In the genomic region with DNA sequence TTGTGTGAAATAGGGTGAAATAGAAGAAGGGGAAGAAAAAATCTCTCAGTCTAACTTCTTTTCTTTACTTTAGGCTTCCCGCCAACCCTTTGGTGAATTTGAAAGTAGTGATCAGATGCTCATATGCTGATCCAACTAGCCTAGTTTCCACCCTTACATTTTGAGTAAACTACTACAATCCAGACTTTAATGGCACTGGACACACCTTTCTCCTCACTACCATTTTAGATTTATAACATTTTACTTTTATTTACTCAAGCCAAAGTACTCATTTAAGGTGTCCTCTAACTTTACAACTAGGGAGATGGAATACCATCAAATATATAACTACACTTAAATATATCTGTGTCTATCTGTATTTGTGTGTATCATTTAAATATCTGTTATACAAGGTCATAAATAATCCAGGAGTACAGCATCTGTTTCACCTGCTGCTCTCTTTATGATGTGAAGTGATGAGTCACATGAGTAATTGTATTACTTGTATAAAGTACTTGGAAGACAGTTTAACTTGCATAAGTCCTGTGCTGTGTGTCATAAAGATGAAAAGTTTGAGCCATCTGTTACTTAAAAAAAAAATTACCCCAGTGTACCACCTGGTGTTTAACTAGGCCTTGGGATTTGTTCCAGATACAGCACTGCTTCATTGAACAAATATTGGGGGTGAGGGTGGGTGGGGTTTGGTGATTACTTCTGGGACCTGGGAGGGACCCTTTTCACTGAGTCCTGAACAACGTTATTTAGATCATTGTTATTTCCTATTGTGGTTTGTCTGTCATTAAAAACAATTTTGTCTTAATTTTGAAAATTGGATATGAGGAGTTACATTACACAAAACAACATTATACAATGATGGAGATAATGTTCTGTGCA, we compare ENCODE assay signal across 1 cellular context.
TF ChIP-seq lines count a peak whose summit lies in the region.

No MANE protein-coding gene starts in this region.

TF ChIP-seq in HEK293, 187 proteins besides CTCF, POLR2A, EP300 and RAD21 (continued from another document and continues in another):
- TF ChIP-seq, protein P1, sequence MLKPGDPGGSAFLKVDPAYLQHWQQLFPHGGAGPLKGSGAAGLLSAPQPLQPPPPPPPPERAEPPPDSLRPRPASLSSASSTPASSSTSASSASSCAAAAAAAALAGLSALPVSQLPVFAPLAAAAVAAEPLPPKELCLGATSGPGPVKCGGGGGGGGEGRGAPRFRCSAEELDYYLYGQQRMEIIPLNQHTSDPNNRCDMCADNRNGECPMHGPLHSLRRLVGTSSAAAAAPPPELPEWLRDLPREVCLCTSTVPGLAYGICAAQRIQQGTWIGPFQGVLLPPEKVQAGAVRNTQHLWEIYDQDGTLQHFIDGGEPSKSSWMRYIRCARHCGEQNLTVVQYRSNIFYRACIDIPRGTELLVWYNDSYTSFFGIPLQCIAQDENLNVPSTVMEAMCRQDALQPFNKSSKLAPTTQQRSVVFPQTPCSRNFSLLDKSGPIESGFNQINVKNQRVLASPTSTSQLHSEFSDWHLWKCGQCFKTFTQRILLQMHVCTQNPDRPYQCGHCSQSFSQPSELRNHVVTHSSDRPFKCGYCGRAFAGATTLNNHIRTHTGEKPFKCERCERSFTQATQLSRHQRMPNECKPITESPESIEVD (tag by site-specific recombination; IDR thresholded peaks at IDR 0.05) = peak; percentile 97
- TF ChIP-seq HOXA7 (CRISPR knock-in tag; IDR thresholded peaks at IDR 0.05; ENCODE audit: borderline replicate concordance) = no peak
- TF ChIP-seq HOXC10 (CRISPR knock-in tag; IDR thresholded peaks at IDR 0.05) = no peak
- peak; percentile 75 for TF ChIP-seq OSR2 (tag by site-specific recombination; IDR thresholded peaks at IDR 0.05)
- no peak for TF ChIP-seq ZNF610 (tag by site-specific recombination; IDR thresholded peaks at IDR 0.05; ENCODE audit: borderline replicate concordance)
- no peak for TF ChIP-seq ZNF521 (tag by site-specific recombination; IDR thresholded peaks at IDR 0.05)
- no peak for TF ChIP-seq ZNF555 (tag by site-specific recombination; conservative IDR thresholded peaks at IDR 0.05)
- TF ChIP-seq ZBTB7A (tag by site-specific recombination; IDR thresholded peaks at IDR 0.05; ENCODE audit: low read depth) = no peak
- no peak for TF ChIP-seq ZNF621 (tag by site-specific recombination; IDR thresholded peaks at IDR 0.05)
- TF ChIP-seq, protein P2, sequence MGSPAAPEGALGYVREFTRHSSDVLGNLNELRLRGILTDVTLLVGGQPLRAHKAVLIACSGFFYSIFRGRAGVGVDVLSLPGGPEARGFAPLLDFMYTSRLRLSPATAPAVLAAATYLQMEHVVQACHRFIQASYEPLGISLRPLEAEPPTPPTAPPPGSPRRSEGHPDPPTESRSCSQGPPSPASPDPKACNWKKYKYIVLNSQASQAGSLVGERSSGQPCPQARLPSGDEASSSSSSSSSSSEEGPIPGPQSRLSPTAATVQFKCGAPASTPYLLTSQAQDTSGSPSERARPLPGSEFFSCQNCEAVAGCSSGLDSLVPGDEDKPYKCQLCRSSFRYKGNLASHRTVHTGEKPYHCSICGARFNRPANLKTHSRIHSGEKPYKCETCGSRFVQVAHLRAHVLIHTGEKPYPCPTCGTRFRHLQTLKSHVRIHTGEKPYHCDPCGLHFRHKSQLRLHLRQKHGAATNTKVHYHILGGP (tag by site-specific recombination; IDR thresholded peaks at IDR 0.05) = no peak
- no peak for TF ChIP-seq ZNF248 (tag by site-specific recombination; IDR thresholded peaks at IDR 0.05)
- TF ChIP-seq, protein P3, sequence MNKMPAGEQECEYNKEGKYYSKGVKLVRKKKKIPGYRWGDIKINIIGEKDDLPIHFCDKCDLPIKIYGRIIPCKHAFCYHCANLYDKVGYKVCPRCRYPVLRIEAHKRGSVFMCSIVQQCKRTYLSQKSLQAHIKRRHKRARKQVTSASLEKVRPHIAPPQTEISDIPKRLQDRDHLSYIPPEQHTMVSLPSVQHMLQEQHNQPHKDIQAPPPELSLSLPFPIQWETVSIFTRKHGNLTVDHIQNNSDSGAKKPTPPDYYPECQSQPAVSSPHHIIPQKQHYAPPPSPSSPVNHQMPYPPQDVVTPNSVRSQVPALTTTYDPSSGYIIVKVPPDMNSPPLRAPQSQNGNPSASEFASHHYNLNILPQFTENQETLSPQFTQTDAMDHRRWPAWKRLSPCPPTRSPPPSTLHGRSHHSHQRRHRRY (tag by site-specific recombination; IDR thresholded peaks at IDR 0.05) = no peak
- TF ChIP-seq, protein P4, sequence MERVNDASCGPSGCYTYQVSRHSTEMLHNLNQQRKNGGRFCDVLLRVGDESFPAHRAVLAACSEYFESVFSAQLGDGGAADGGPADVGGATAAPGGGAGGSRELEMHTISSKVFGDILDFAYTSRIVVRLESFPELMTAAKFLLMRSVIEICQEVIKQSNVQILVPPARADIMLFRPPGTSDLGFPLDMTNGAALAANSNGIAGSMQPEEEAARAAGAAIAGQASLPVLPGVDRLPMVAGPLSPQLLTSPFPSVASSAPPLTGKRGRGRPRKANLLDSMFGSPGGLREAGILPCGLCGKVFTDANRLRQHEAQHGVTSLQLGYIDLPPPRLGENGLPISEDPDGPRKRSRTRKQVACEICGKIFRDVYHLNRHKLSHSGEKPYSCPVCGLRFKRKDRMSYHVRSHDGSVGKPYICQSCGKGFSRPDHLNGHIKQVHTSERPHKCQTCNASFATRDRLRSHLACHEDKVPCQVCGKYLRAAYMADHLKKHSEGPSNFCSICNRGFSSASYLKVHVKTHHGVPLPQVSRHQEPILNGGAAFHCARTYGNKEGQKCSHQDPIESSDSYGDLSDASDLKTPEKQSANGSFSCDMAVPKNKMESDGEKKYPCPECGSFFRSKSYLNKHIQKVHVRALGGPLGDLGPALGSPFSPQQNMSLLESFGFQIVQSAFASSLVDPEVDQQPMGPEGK (tag by site-specific recombination; IDR thresholded peaks at IDR 0.05) = peak; percentile 34; the same call in 1 of the 2 replicates
- TF ChIP-seq ZNF354C (tag by site-specific recombination; IDR thresholded peaks at IDR 0.05; ENCODE audit: borderline replicate concordance, low read depth) = no peak
- TF ChIP-seq IKZF3 (tag by site-specific recombination; IDR thresholded peaks at IDR 0.05) = peak; percentile 68
- TF ChIP-seq KLF1 (tag by site-specific recombination; IDR thresholded peaks at IDR 0.05) = peak; percentile 43
- no peak for TF ChIP-seq ZNF792 (tag by site-specific recombination; IDR thresholded peaks at IDR 0.05)
- TF ChIP-seq, protein P5, sequence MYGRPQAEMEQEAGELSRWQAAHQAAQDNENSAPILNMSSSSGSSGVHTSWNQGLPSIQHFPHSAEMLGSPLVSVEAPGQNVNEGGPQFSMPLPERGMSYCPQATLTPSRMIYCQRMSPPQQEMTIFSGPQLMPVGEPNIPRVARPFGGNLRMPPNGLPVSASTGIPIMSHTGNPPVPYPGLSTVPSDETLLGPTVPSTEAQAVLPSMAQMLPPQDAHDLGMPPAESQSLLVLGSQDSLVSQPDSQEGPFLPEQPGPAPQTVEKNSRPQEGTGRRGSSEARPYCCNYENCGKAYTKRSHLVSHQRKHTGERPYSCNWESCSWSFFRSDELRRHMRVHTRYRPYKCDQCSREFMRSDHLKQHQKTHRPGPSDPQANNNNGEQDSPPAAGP (tag by site-specific recombination; IDR thresholded peaks at IDR 0.05) = peak; percentile 39; the same call in 1 of the 2 replicates
- TF ChIP-seq ZNF239 (tag by site-specific recombination; IDR thresholded peaks at IDR 0.05) = no peak
- peak; percentile 93 for TF ChIP-seq SCRT2 (tag by site-specific recombination; IDR thresholded peaks at IDR 0.05)
- TF ChIP-seq ZNF843 (tag by site-specific recombination; IDR thresholded peaks at IDR 0.05) = no peak; the same call in none of the 2 replicates
- TF ChIP-seq SP3 (tag by site-specific recombination; IDR thresholded peaks at IDR 0.05) = peak; percentile 28; the same call in 1 of the 2 replicates
- TF ChIP-seq, protein P6, sequence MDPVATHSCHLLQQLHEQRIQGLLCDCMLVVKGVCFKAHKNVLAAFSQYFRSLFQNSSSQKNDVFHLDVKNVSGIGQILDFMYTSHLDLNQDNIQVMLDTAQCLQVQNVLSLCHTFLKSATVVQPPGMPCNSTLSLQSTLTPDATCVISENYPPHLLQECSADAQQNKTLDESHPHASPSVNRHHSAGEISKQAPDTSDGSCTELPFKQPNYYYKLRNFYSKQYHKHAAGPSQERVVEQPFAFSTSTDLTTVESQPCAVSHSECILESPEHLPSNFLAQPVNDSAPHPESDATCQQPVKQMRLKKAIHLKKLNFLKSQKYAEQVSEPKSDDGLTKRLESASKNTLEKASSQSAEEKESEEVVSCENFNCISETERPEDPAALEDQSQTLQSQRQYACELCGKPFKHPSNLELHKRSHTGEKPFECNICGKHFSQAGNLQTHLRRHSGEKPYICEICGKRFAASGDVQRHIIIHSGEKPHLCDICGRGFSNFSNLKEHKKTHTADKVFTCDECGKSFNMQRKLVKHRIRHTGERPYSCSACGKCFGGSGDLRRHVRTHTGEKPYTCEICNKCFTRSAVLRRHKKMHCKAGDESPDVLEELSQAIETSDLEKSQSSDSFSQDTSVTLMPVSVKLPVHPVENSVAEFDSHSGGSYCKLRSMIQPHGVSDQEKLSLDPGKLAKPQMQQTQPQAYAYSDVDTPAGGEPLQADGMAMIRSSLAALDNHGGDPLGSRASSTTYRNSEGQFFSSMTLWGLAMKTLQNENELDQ (tag by site-specific recombination; IDR thresholded peaks at IDR 0.05; ENCODE audit: low read depth) = no peak
- no peak for TF ChIP-seq ZNF221 (tag by site-specific recombination; IDR thresholded peaks at IDR 0.05; ENCODE audit: borderline replicate concordance)
- TF ChIP-seq, protein P7, sequence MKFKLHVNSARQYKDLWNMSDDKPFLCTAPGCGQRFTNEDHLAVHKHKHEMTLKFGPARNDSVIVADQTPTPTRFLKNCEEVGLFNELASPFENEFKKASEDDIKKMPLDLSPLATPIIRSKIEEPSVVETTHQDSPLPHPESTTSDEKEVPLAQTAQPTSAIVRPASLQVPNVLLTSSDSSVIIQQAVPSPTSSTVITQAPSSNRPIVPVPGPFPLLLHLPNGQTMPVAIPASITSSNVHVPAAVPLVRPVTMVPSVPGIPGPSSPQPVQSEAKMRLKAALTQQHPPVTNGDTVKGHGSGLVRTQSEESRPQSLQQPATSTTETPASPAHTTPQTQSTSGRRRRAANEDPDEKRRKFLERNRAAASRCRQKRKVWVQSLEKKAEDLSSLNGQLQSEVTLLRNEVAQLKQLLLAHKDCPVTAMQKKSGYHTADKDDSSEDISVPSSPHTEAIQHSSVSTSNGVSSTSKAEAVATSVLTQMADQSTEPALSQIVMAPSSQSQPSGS (tag by site-specific recombination; IDR thresholded peaks at IDR 0.05; ENCODE audit: low read depth) = no peak
- TF ChIP-seq ZNF530 (tag by site-specific recombination; IDR thresholded peaks at IDR 0.05; ENCODE audit: low read depth) = no peak
- TF ChIP-seq ZNF623 (tag by site-specific recombination; IDR thresholded peaks at IDR 0.05) = no peak
- no peak for TF ChIP-seq GLIS2 (tag by site-specific recombination; IDR thresholded peaks at IDR 0.05)
- no peak for TF ChIP-seq ZFP3 (tag by site-specific recombination; IDR thresholded peaks at IDR 0.05; ENCODE audit: low read depth)
- TF ChIP-seq, protein P8, sequence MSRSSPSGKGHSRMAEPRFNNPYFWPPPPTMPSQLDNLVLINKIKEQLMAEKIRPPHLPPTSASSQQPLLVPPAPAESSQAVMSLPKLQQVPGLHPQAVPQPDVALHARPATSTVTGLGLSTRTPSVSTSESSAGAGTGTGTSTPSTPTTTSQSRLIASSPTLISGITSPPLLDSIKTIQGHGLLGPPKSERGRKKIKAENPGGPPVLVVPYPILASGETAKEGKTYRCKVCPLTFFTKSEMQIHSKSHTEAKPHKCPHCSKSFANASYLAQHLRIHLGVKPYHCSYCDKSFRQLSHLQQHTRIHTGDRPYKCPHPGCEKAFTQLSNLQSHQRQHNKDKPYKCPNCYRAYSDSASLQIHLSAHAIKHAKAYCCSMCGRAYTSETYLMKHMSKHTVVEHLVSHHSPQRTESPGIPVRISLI (tag by site-specific recombination; IDR thresholded peaks at IDR 0.05) = peak; percentile 36; the same call in 1 of the 2 replicates
- TF ChIP-seq ZNF544 (tag by site-specific recombination; IDR thresholded peaks at IDR 0.05) = no peak
- TF ChIP-seq GFI1B (tag by site-specific recombination; IDR thresholded peaks at IDR 0.05) = peak; percentile 84
- no peak for TF ChIP-seq ZNF670 (tag by site-specific recombination; IDR thresholded peaks at IDR 0.05; ENCODE audit: low read depth)
- no peak for TF ChIP-seq ZNF558 (tag by site-specific recombination; IDR thresholded peaks at IDR 0.05)
- no peak for TF ChIP-seq ZNF341 (tag by site-specific recombination; IDR thresholded peaks at IDR 0.05; ENCODE audit: low read depth)
- TF ChIP-seq KLF8 (tag by site-specific recombination; IDR thresholded peaks at IDR 0.05) = peak; percentile 55; the same call in 1 of the 2 replicates
- TF ChIP-seq, protein P9, sequence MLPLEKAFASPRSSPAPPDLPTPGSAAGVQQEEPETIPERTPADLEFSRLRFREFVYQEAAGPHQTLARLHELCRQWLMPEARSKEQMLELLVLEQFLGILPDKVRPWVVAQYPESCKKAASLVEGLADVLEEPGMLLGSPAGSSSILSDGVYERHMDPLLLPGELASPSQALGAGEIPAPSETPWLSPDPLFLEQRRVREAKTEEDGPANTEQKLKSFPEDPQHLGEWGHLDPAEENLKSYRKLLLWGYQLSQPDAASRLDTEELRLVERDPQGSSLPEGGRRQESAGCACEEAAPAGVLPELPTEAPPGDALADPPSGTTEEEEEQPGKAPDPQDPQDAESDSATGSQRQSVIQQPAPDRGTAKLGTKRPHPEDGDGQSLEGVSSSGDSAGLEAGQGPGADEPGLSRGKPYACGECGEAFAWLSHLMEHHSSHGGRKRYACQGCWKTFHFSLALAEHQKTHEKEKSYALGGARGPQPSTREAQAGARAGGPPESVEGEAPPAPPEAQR (tag by site-specific recombination; IDR thresholded peaks at IDR 0.05) = no peak
- TF ChIP-seq, protein P10, sequence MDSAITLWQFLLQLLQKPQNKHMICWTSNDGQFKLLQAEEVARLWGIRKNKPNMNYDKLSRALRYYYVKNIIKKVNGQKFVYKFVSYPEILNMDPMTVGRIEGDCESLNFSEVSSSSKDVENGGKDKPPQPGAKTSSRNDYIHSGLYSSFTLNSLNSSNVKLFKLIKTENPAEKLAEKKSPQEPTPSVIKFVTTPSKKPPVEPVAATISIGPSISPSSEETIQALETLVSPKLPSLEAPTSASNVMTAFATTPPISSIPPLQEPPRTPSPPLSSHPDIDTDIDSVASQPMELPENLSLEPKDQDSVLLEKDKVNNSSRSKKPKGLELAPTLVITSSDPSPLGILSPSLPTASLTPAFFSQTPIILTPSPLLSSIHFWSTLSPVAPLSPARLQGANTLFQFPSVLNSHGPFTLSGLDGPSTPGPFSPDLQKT (IDR thresholded peaks at IDR 0.05; ENCODE audit: borderline replicate concordance, low read depth, low read length) = no peak
- TF ChIP-seq ZNF48 (tag by site-specific recombination; IDR thresholded peaks at IDR 0.05) = no peak
- no peak for TF ChIP-seq ZNF473 (tag by site-specific recombination; IDR thresholded peaks at IDR 0.05)
- TF ChIP-seq MZF1 (tag by site-specific recombination; IDR thresholded peaks at IDR 0.05; ENCODE audit: borderline replicate concordance) = no peak
- TF ChIP-seq, protein P11, sequence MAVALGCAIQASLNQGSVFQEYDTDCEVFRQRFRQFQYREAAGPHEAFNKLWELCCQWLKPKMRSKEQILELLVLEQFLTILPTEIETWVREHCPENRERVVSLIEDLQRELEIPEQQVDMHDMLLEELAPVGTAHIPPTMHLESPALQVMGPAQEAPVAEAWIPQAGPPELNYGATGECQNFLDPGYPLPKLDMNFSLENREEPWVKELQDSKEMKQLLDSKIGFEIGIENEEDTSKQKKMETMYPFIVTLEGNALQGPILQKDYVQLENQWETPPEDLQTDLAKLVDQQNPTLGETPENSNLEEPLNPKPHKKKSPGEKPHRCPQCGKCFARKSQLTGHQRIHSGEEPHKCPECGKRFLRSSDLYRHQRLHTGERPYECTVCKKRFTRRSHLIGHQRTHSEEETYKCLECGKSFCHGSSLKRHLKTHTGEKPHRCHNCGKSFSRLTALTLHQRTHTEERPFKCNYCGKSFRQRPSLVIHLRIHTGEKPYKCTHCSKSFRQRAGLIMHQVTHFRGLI (tag by site-specific recombination; IDR thresholded peaks at IDR 0.05) = no peak; the same call in 1 of the 2 replicates
- TF ChIP-seq SCRT1 (tag by site-specific recombination; IDR thresholded peaks at IDR 0.05; ENCODE audit: borderline replicate concordance) = peak; percentile 90
